ENCODE assay signal across 28 cellular contexts in the genomic region with DNA sequence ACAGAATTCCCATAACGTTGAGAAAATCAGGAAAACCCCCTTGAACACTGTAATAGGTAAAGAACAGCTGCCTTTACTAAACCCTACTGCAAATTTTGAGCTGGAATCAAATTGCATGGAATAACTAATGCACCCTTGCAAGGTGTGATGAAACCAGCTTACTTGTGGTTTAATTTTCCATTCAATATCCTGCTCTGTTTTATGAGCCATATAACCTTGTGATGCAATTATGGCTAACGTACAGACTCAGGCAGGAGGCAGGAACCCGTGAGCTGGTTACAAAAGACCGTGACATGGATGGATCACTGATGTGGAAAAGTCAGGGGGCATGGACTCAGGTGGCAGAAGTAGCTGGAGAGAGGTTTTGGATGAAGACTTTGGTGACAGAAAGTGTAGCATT.
DNase-seq lines count a peak whose midpoint lies in the region; ATAC-seq and TF ChIP-seq lines count a peak whose summit lies in the region.
"Had no signal": no experiment of that assay in that cellular context is flagged by ENCODE, and none has a peak within 500 bp of the region (broad histone marks: within the 10 kb centered on the region; RNA-seq: fewer than 3 reads in every experiment).

No MANE protein-coding gene starts in this region.

- CTCF ChIA-PET in HEK293 (lab: Yijun Ruan, JAX): no interaction called here

- ATAC-seq in mucosa of descending colon (peak; percentile 94), HG03095 (IDR thresholded peaks at IDR 0.05; ENCODE audit: unreplicated experiment) (no peak)
- ATAC-seq: activated CD8-positive, alpha-beta memory T cell treated with anti-CD3 and anti-CD28 coated beads, Interleukin-2, amount 10 ng/mL, durations not matched to agents 7 days and 5 days; body of pancreas; SK-N-SH treated with all-trans-retinoic acid at 6 μM for 48 hours had no signal

- H3K4me2 ChIP-seq in GM23248 (ENCODE audit: unreplicated experiment): no peak overlapping the region
- H3K4me2 ChIP-seq: KMS-11 had no signal

- no peak overlapping the region for H3K4me3 ChIP-seq in HEK293 (ENCODE audit: low read depth, low read length)
- H3K4me3 ChIP-seq in choroid plexus epithelial cell (ENCODE audit: low read depth, low read length): no peak overlapping the region
- H3K4me3 ChIP-seq in mucosa of descending colon: no peak overlapping the region
- no peak overlapping the region for H3K4me3 ChIP-seq in GM23248
- H3K4me3 ChIP-seq: body of pancreas, sigmoid colon, vagina had no signal

- DNase-seq in NCI-H526 (lab: John Stamatoyannopoulos, UW) (peak; percentile 36), choroid plexus epithelial cell (ENCODE audit: low read depth) (peak; percentile 38), mucosa of descending colon (peak in 1 of 3 donors; percentile 47), NCI-H1048 (lab: John Stamatoyannopoulos, UW) (no peak), GM23248 (no peak)
- no peak for DNase-seq in NK-92 treated with Interleukin-12 subunit alpha and Interleukin-12 subunit beta, amount 100 ng/mL, for 24 hours (lab: John Stamatoyannopoulos, UW)
- DNase-seq: activated CD4-positive, alpha-beta T cell treated with anti-CD3 and anti-CD28 coated beads for 48 hours; activated CD8-positive, alpha-beta memory T cell treated with anti-CD3 and anti-CD28 coated beads, Interleukin-2, amount 10 ng/mL, durations not matched to agents 7 days and 5 days; activated naive CD4-positive, alpha-beta T cell; activated T-cell treated with anti-CD3 and anti-CD28 coated beads, Interleukin-2, amount 50 U/mL, for 48 hours; body of pancreas; C1 segment of cervical spinal cord; Calu3; head of caudate nucleus; mesenchymal stem cell; MV-4-11; NCI-H1694; NCI-H2227 treated with DMSO at 0.1 percent for 48 hours; NCI-H748 treated with DMSO at 0.1 percent for 48 hours; sigmoid colon; stimulated activated CD4-positive, alpha-beta T cell treated with anti-CD3 and anti-CD28 coated beads, Interleukin-15, amount 100 ng/mL, for 24 hours had no signal

- H3K36me3 ChIP-seq in HEK293 (ENCODE audit: control insufficient read depth in 2 of 2, insufficient read depth in 1 of 2, low read length in 2 of 2): no peaks in the 10 kb centered on the region
- no peaks in the 10 kb centered on the region for H3K36me3 ChIP-seq in mucosa of descending colon (ENCODE audit: low read depth)
- no peaks in the 10 kb centered on the region for H3K36me3 ChIP-seq in GM23248 (ENCODE audit: low read depth)
- H3K36me3 ChIP-seq: neutrophil, sigmoid colon, vagina had no signal

- H4K20me1 ChIP-seq in GM23248 (ENCODE audit: insufficient read depth): no peaks in the 10 kb centered on the region

- TF ChIP-seq CTCF in HEK293 (tag by site-specific recombination; IDR thresholded peaks at IDR 0.05): no peak
- TF ChIP-seq CTCF in choroid plexus epithelial cell (conservative IDR thresholded peaks at IDR 0.05; ENCODE audit: low read depth, low read length): no peak
- TF ChIP-seq CTCF in mucosa of descending colon (IDR thresholded peaks at IDR 0.05): no peak

- no peaks in the 10 kb centered on the region for H3K79me2 ChIP-seq in GM23248 (ENCODE audit: insufficient read depth)

- H3F3A ChIP-seq in GM23248 (ENCODE audit: insufficient read depth): no peaks in the 10 kb centered on the region

- H3K4me1 ChIP-seq in HEK293 (ENCODE audit: control insufficient read depth, insufficient read depth, low read length): no peaks in the 10 kb centered on the region
- peaks cover 9% of the 10 kb centered on the region for H3K4me1 ChIP-seq in mucosa of descending colon (ENCODE audit: low read depth)
- no peaks in the 10 kb centered on the region for H3K4me1 ChIP-seq in GM23248 (ENCODE audit: insufficient read depth)
- H3K4me1 ChIP-seq: sigmoid colon, vagina had no signal

- no peak overlapping the region for H2AFZ ChIP-seq in GM23248

- no peaks in the 10 kb centered on the region for H3K9me2 ChIP-seq in GM23248 (ENCODE audit: insufficient read depth)

- no peak overlapping the region for H3K27ac ChIP-seq in HEK293 (ENCODE audit: extremely low read depth, low read depth, low read length)
- H3K27ac ChIP-seq in GM23248: no peak overlapping the region
- H3K27ac ChIP-seq: body of pancreas, epithelial cell of prostate, KMS-11, neutrophil, sigmoid colon, vagina had no signal

- WGBS in GM23248 (ENCODE audit: low coverage in 1 of 2, low lambda C conversion rate in 2 of 2, missing lambda C conversion rate in 2 of 2), 2 experiments: 75% methylated on average over 4 of the region's 4 CpGs

- no peaks in the 10 kb centered on the region for H3K9me3 ChIP-seq in HEK293 (ENCODE audit: control insufficient read depth, insufficient read depth, low read depth, low read length)
- no peaks in the 10 kb centered on the region for H3K9me3 ChIP-seq in mucosa of descending colon
- H3K9me3 ChIP-seq in GM23248 (ENCODE audit: low read depth): no peaks in the 10 kb centered on the region
- H3K9me3 ChIP-seq: body of pancreas, neutrophil, sigmoid colon, vagina had no signal

- no peaks in the 10 kb centered on the region for H3K27me3 ChIP-seq in GM23248 (replicated peaks; ENCODE audit: insufficient read depth)
- H3K27me3 ChIP-seq: body of pancreas, neutrophil, sigmoid colon, vagina had no signal

- intact Hi-C loops in mucosa of descending colon (cut with DNase I, micrococcal nuclease): no loop called here

- H3K9ac ChIP-seq in GM23248: no peak overlapping the region
- H3K9ac ChIP-seq: KMS-11 had no signal

- POLR2A ChIA-PET in HEK293 (lab: Yijun Ruan, JAX): no interaction called here

- in situ Hi-C loops in GM23248 (cut with MboI): no loop called here

TF ChIP-seq in HEK293, 187 proteins besides CTCF, POLR2A, EP300 and RAD21:
- TF ChIP-seq ZNF561 (tag by site-specific recombination; IDR thresholded peaks at IDR 0.05; ENCODE audit: borderline replicate concordance) (peak; percentile 40; the same call in 1 of the 2 replicates), ZBTB20 (tag by site-specific recombination; IDR thresholded peaks at IDR 0.05) (peak; percentile 77; the same call in 1 of the 2 replicates), ZNF133 (tag by site-specific recombination; IDR thresholded peaks at IDR 0.05) (no peak)
- TF ChIP-seq, protein P1, sequence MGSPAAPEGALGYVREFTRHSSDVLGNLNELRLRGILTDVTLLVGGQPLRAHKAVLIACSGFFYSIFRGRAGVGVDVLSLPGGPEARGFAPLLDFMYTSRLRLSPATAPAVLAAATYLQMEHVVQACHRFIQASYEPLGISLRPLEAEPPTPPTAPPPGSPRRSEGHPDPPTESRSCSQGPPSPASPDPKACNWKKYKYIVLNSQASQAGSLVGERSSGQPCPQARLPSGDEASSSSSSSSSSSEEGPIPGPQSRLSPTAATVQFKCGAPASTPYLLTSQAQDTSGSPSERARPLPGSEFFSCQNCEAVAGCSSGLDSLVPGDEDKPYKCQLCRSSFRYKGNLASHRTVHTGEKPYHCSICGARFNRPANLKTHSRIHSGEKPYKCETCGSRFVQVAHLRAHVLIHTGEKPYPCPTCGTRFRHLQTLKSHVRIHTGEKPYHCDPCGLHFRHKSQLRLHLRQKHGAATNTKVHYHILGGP (tag by site-specific recombination; IDR thresholded peaks at IDR 0.05): no peak
- TF ChIP-seq, protein P2, sequence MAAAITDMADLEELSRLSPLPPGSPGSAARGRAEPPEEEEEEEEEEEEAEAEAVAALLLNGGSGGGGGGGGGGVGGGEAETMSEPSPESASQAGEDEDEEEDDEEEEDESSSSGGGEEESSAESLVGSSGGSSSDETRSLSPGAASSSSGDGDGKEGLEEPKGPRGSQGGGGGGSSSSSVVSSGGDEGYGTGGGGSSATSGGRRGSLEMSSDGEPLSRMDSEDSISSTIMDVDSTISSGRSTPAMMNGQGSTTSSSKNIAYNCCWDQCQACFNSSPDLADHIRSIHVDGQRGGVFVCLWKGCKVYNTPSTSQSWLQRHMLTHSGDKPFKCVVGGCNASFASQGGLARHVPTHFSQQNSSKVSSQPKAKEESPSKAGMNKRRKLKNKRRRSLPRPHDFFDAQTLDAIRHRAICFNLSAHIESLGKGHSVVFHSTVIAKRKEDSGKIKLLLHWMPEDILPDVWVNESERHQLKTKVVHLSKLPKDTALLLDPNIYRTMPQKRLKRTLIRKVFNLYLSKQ (tag by site-specific recombination; IDR thresholded peaks at IDR 0.05; ENCODE audit: borderline replicate concordance): no peak
- TF ChIP-seq, protein P3, sequence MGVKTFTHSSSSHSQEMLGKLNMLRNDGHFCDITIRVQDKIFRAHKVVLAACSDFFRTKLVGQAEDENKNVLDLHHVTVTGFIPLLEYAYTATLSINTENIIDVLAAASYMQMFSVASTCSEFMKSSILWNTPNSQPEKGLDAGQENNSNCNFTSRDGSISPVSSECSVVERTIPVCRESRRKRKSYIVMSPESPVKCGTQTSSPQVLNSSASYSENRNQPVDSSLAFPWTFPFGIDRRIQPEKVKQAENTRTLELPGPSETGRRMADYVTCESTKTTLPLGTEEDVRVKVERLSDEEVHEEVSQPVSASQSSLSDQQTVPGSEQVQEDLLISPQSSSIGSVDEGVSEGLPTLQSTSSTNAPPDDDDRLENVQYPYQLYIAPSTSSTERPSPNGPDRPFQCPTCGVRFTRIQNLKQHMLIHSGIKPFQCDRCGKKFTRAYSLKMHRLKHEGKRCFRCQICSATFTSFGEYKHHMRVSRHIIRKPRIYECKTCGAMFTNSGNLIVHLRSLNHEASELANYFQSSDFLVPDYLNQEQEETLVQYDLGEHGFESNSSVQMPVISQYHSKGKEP (tag by site-specific recombination; IDR thresholded peaks at IDR 0.05): peak; percentile 93

Comparison
In these comparisons a context has a peak if more than half of its experiments do, and no peak if none do; other contexts are left out.
1. DNase-seq: peak in NCI-H526 (2 of 2) and choroid plexus epithelial cell (single experiment); none in NK-92 treated with Interleukin-12 subunit alpha and Interleukin-12 subunit beta, amount 100 ng/mL, for 24 hours (single experiment), NCI-H1048 (single experiment) and GM23248 (single experiment).